24 cellular contexts compared by ENCODE assay signal in genomic region chr2:24787532-24787931, GRCh38.
"Had no signal": no experiment of that assay in that cellular context is flagged by ENCODE, and none has a peak within 500 bp of the region (broad histone marks: within the 10 kb centered on the region; RNA-seq: fewer than 3 reads in every experiment).

No MANE protein-coding gene starts in this region.

- DNase-seq: Karpas-422, KG1, MG63, NCI-H1092, NCI-H1105 treated with DMSO at 0.1 percent for 48 hours, NCI-H1417 treated with DMSO at 0.1 percent for 48 hours, NCI-H146, NCI-H1694 treated with DMSO at 0.1 percent for 48 hours, NCI-H2029, NCI-H2081 treated with DMSO at 0.1 percent for 48 hours, NCI-H2171, NCI-H226, NCI-H446, NCI-H510A, NCI-H524 treated with DMSO at 0.1 percent for 48 hours, NCI-H69, NCI-H774, PC-3, SHP77, SK-N-SH had no signal

- H3K27ac ChIP-seq: HL-60, RWPE1 had no signal

- H3K9ac ChIP-seq: SK-N-SH had no signal

- ATAC-seq: Panc1, PC-3 had no signal

- H3K4me3 ChIP-seq: MG63 had no signal

- H3K4me2 ChIP-seq: SK-N-SH had no signal

- H3K9me3 ChIP-seq: SK-N-SH had no signal

- H3K27me3 ChIP-seq: MG63 had no signal

- FAIRE-seq: HTR-8/SVneo had no signal
